22 cellular contexts compared by ENCODE assay signal in genomic region chr1:30103708-30104107, GRCh38.
"Had no signal": no experiment of that assay in that cellular context is flagged by ENCODE, and none has a peak within 500 bp of the region (broad histone marks: within the 10 kb centered on the region; RNA-seq: fewer than 3 reads in every experiment).

No MANE protein-coding gene starts in this region.

- H3K4me3 ChIP-seq: colonic mucosa, dorsolateral prefrontal cortex, esophagus muscularis mucosa, gastroesophageal sphincter, heart left ventricle, hepatocyte, left lung, lower lobe of right lung, mucosa of descending colon had no signal

- DNase-seq: colonic mucosa; cortex of kidney; dermis blood vessel endothelial cell; effector CD4-positive, alpha-beta T cell; effector memory CD4-positive, alpha-beta T cell; foreskin keratinocyte; heart left ventricle; hypothalamus; immature natural killer cell; islet precursor cell; kidney glomerular epithelial cell; left lung; left ventricle myocardium superior; lower lobe of right lung; mesenchymal stem cell; mucosa of descending colon; naive B cell had no signal

- H3K4me2 ChIP-seq: hepatocyte had no signal

- H3K9me3 ChIP-seq: colonic mucosa, esophagus muscularis mucosa, gastroesophageal sphincter, heart left ventricle, left lung, lower lobe of right lung, mucosa of descending colon had no signal

- H3K27ac Mint-ChIP-seq: immature natural killer cell, mesothelial cell of epicardium had no signal

- ATAC-seq: foreskin keratinocyte, gastroesophageal sphincter, heart left ventricle, left lung, left ventricle myocardium superior, lower lobe of right lung, mucosa of descending colon had no signal

- H2AFZ ChIP-seq: hepatocyte had no signal

- H3K27ac ChIP-seq: colonic mucosa, esophagus muscularis mucosa, foreskin keratinocyte, gastroesophageal sphincter, heart left ventricle, hepatocyte, left lung, lower lobe of right lung had no signal

- H3K9me3 Mint-ChIP-seq: immature natural killer cell, mesothelial cell of epicardium had no signal

- H3K4me3 Mint-ChIP-seq: immature natural killer cell, mesothelial cell of epicardium, naive B cell had no signal

- H3K36me3 Mint-ChIP-seq: immature natural killer cell, mesothelial cell of epicardium, naive B cell had no signal

- H3K27me3 ChIP-seq: colonic mucosa had no signal

- H3K36me3 ChIP-seq: colonic mucosa, esophagus muscularis mucosa, gastroesophageal sphincter, heart left ventricle, left lung, lower lobe of right lung had no signal

- H3K4me1 ChIP-seq: colonic mucosa, foreskin keratinocyte, gastroesophageal sphincter, heart left ventricle, left lung, lower lobe of right lung had no signal

- H3K79me2 ChIP-seq: hepatocyte had no signal

- H3K4me1 Mint-ChIP-seq: naive B cell had no signal
